8 cellular contexts compared by ENCODE assay signal in the genomic region with DNA sequence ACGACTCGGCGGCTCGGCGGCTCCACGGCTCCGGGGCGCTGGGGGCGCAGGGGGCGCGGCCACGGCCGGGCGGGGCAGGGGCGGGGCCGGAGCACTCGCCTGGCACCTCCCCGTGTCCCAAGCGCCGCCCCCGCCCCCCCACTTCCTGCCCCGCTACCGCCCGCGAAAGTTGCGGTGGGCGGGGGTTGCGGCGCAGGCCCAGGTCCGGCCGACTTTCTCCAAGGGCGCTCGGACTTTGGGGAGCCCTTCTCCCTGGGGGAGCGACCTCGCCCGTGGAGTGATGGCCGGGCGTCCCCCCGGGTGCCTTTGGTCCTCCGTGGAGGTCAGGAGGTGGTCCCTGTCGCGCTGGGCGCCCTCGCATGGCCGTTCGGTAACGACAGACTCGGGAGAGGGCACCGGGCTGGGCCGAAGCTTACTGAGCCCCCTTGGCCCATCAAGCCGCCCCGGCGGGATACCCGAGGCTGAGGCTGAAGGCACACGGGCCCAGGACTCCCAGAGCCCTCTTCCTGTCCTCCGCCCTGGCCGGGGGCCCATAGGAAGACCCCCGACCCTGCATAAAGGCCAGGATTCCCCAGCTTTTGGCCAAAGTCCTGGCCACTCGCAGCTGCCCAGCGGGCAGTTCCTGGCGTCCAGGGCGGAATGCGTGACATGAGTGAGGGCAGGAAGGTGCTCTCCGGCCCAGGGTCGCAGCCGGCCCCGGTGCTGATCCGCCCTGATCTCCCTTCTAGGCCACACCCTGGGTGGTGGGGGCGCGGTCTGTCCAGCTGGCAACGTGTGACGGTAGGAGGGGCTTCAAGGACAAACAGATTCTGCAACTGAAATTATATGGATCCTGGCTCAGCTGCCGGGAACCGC. TPM values are rescaled to one million over a fixed set of nuclear protein-coding genes. Genes with fewer than 3 reads are reported as not detected.
DNase-seq lines count a peak whose midpoint lies in the region; ATAC-seq and TF ChIP-seq lines count a peak whose summit lies in the region.

No MANE protein-coding gene starts in this region.

- intact Hi-C loops in adrenal gland (cut with DNase I) = no loop called here

- ATAC-seq in HG02571 (IDR thresholded peaks at IDR 0.05; ENCODE audit: unreplicated experiment) (peak; percentile 48), HG03457 (IDR thresholded peaks at IDR 0.05; ENCODE audit: unreplicated experiment) (no peak)

- H3K9me3 ChIP-seq in adrenal gland (replicated peaks in 1 of 3) (no peaks in the 10 kb centered on the region), right atrium auricular region (no peaks in the 10 kb centered on the region)

- DNase-seq in GM04504 (ENCODE audit: low read depth) = peak; percentile 85
- peak; percentile 75 for DNase-seq in NCI-H1105 (lab: John Stamatoyannopoulos, UW)
- DNase-seq in T follicular helper cell (ENCODE audit: low read depth) = peak; percentile 60
- peak; percentile 83 to 94 (median 91) for DNase-seq in adrenal gland
- peak; percentile 90 for DNase-seq in right atrium auricular region (ENCODE audit: low spot score)
- no peak for DNase-seq in retinal pigment epithelial cell (ENCODE audit: low read depth)

- H3K36me3 ChIP-seq in adrenal gland (replicated peaks in 1 of 2) = no peaks in the 10 kb centered on the region
- H3K36me3 ChIP-seq in right atrium auricular region = no peaks in the 10 kb centered on the region

- H3K27ac ChIP-seq in adrenal gland = peak overlapping the region; percentile 83 to 99 (median 96)
- H3K27ac ChIP-seq in right atrium auricular region = peak overlapping the region; percentile 87 to 95

- WGBS in adrenal gland, 4 donors = 0 to 1% (median 0%) methylated on average over 3 to 74 of the region's 74 CpGs

- peak; percentile 32 to 62 for TF ChIP-seq POLR2A in adrenal gland (IDR thresholded peaks at IDR 0.05)

- H3K4me1 ChIP-seq in adrenal gland (replicated peaks in 1 of 2) (peaks cover 15 to 23% of the 10 kb centered on the region in 2 donors), right atrium auricular region (peaks cover 0 to 38% of the 10 kb centered on the region in 2 donors)

- H3K27me3 ChIP-seq in adrenal gland (no peaks in the 10 kb centered on the region), right atrium auricular region (no peaks in the 10 kb centered on the region)

- H3K4me3 ChIP-seq in adrenal gland (peak overlapping the region; percentile 35 to 96 (median 70)), right atrium auricular region (peak overlapping the region; percentile 66 to 76), retinal pigment epithelial cell (ENCODE audit: low read length) (peak overlapping the region; percentile 73)

- TF ChIP-seq CTCF in adrenal gland (IDR thresholded peaks at IDR 0.05) (peak in 5 of 6 experiments; percentile 29 to 56 (median 39)), right atrium auricular region (IDR thresholded peaks at IDR 0.05) (peak; percentile 27 to 67), retinal pigment epithelial cell (conservative IDR thresholded peaks at IDR 0.05; ENCODE audit: low read depth, low read length) (peak; percentile 46)

RNA-seq across cellular contexts. Expression of a gene that starts 0.9 kb away (rescaled TPM):
- 10 to 100 TPM; 21.5 to 96.2 (median 33.5) TPM for total RNA-seq in adrenal gland
- 10 to 100 TPM; 19.7 to 46.7 (median 35.3) TPM for polyA plus RNA-seq in adrenal gland
- 1 to 10 TPM; 3.4 to 6.0 TPM for total RNA-seq in right atrium auricular region

RNA-seq across cellular contexts. Expression of a gene that starts 32.3 kb away (rescaled TPM):
- total RNA-seq in adrenal gland (10 to 100 TPM; 14.7 to 70.6 (median 29.1) TPM), right atrium auricular region (10 to 100 TPM in 1 of 2 donors, 1 to 10 TPM in 1; 7.8 to 11.2 TPM)
- 10 to 100 TPM; 18.2 to 22.4 (median 20.0) TPM for polyA plus RNA-seq in adrenal gland
